Comparison of ENCODE assay signal across 7 cellular contexts in genomic region chr1:160261878-160262794, GRCh38. TPM values are rescaled to one million over a fixed set of nuclear protein-coding genes. Genes with fewer than 3 reads are reported as not detected.
DNase-seq lines count a peak whose midpoint lies in the region; ATAC-seq, FAIRE-seq and TF ChIP-seq lines count a peak whose summit lies in the region.

Gene DCAF8, minus strand, starts transcription at chr1:160262549. Its CDS starts 18,541 bp downstream, at chr1:160244008.

- FAIRE-seq in GM18507 (lab: Jason Lieb, UNC): peak; percentile 98

- DNase-seq in GM18507 (ENCODE audit: extremely low spot score, insufficient read length, low read depth) (peak; percentile 87), NCI-H2029 treated with DMSO at 0.1 percent for 48 hours (lab: John Stamatoyannopoulos, UW) (peak; percentile 76), T-helper 9 cell (peak; percentile 95), astrocyte of the cerebellum (ENCODE audit: low read depth) (peak; percentile 94), hepatic stellate cell (ENCODE audit: low spot score) (peak; percentile 93), renal cortical epithelial cell (ENCODE audit: low read depth) (peak; percentile 94)

- ATAC-seq in HG02981 (IDR thresholded peaks at IDR 0.05; ENCODE audit: unreplicated experiment): peak; percentile 80

- in situ Hi-C loops in astrocyte of the cerebellum (cut with HindIII; ENCODE audit: low sequenced_read_pairs): no loop called here

- peak within 1 kb of the TSS; percentile 87 for H3K4me3 ChIP-seq in astrocyte of the cerebellum (ENCODE audit: low read depth, low read length)

- TF ChIP-seq CTCF in astrocyte of the cerebellum (IDR thresholded peaks at IDR 0.05; ENCODE audit: low read depth, low read length, missing control alignments): no peak

RNA-seq across cellular contexts. Expression of gene DCAF8, which starts in this region (rescaled TPM):
- total RNA-seq in renal cortical epithelial cell: 69.8 and 107 TPM in 2 replicates

Comparison
In these comparisons a context has a peak if more than half of its experiments do, and no peak if none do; other contexts are left out.
1. Peak in every context shown above with its lines: DNase-seq, ATAC-seq and H3K4me3 ChIP-seq.